ENCODE assay signal across 8 cellular contexts in the genomic region with DNA sequence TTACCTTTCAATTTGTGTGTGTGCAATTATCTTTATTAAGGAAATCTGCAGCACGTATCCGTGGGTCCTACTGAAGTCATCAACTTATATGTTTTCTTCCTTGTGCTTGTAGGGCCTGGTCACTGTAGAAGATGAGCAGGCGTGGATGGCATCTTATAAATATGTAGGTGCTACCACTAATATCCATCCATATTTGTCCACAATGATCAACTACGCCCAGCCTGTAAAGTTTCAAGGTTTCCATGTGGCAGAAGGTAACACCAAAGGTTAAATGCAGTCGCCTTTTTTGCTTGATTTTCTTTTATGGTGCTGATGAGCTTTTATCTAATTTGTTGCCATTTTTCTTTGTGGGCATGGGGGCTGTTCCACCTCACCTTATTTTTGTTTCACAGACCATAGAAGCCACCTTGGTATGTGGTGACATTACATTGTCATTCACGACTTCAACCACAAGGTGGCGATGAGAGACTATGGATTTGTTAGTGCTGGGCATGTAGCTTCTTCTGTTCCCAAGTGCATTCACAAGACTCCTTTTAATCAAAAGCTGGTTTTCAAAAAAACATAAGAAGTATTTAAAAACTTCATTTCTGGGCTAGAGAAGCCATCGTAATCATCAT.
DNase-seq lines count a peak whose midpoint lies in the region; ATAC-seq and TF ChIP-seq lines count a peak whose summit lies in the region.

No MANE protein-coding gene starts in this region.

- H3K27me3 ChIP-seq in GM23338 (ENCODE audit: insufficient read depth) (no peaks in the 10 kb centered on the region), SJSA1 (replicated peaks) (no peaks in the 10 kb centered on the region)

- H3K27ac Mint-ChIP-seq in GM23338 = no peak overlapping the region
- H3K27ac Mint-ChIP-seq in MCF 10A (ENCODE audit: low read depth, unreplicated experiment) = no peak overlapping the region

- no peak overlapping the region for H3K27ac ChIP-seq in GM23338 (ENCODE audit: low read depth)
- no peak overlapping the region for H3K27ac ChIP-seq in SJSA1

- TF ChIP-seq CTCF in GM23338 (conservative IDR thresholded peaks at IDR 0.05; ENCODE audit: low read depth in 2 of 2) (peak; percentile 90 to 94), MCF 10A (IDR thresholded peaks at IDR 0.05; ENCODE audit: unreplicated experiment) (peak; percentile 84)

- peak; percentile 17 to 29 for DNase-seq in activated CD4-positive, alpha-beta T cell treated with anti-CD3 and anti-CD28 coated beads for 24 hours (ENCODE audit: low read depth in 2 of 2)
- no peak for DNase-seq in activated CD4-positive, alpha-beta T cell treated with anti-CD3 and anti-CD28 coated beads for 1 hour
- DNase-seq in GM23338 (ENCODE audit: low spot score) (peak; percentile 79), M059J (ENCODE audit: low read depth) (peak; percentile 81), SJSA1 (ENCODE audit: low read depth in 1 of 2, low spot score in 2 of 2) (peak; percentile 61 to 71), MCF 10A (ENCODE audit: unreplicated experiment) (peak; percentile 80), iris pigment epithelial cell (ENCODE audit: low read depth) (peak; percentile 73)
- DNase-seq in stimulated activated CD4-positive, alpha-beta T cell treated with anti-CD3 and anti-CD28 coated beads, Interleukin-1b, Interleukin-23, amount 100 ng/mL, for 48 hours = peak; percentile 41

- H3K4me2 ChIP-seq in GM23338 = no peak overlapping the region

- H3F3A ChIP-seq in GM23338 (replicated peaks; ENCODE audit: low read depth) = no peaks in the 10 kb centered on the region

- no peaks in the 10 kb centered on the region for H3K36me3 ChIP-seq in GM23338 (ENCODE audit: insufficient read depth)
- H3K36me3 ChIP-seq in SJSA1 = peaks cover 4% of the 10 kb centered on the region; the same call in 1 of the 2 replicates

- H2AFZ ChIP-seq in GM23338 = no peak overlapping the region

- H3K4me1 Mint-ChIP-seq in GM23338 (no peaks in the 10 kb centered on the region; the same call in 2 of the 3 replicates), MCF 10A (ENCODE audit: insufficient read depth, unreplicated experiment) (no peaks in the 10 kb centered on the region)

- H3K27me3 Mint-ChIP-seq in GM23338 (ENCODE audit: insufficient read depth, low read depth, poor library complexity) (no peaks in the 10 kb centered on the region), MCF 10A (ENCODE audit: insufficient read depth, unreplicated experiment) (no peaks in the 10 kb centered on the region)

- peak; percentile 94 for ATAC-seq in GM23338

- CTCF ChIA-PET in MCF 10A (lab: Yijun Ruan, JAX) = interaction anchor here (0.5 to 16.8 kb wide), 133 partner anchors 11 to 1897 kb away, joined by 3 to 748 read pairs (median 4); no protein-coding TSS in a partner anchor

- H3K4me1 ChIP-seq in GM23338 (ENCODE audit: insufficient read depth) (no peaks in the 10 kb centered on the region), SJSA1 (replicated peaks) (peaks cover 23% of the 10 kb centered on the region)

- H3K4me3 Mint-ChIP-seq in GM23338 (no peak overlapping the region), MCF 10A (ENCODE audit: unreplicated experiment) (no peak overlapping the region)

- H3K4me3 ChIP-seq in GM23338 = no peak overlapping the region
- H3K4me3 ChIP-seq in SJSA1 = no peak overlapping the region

- intact Hi-C loops in MCF 10A (cut with micrococcal nuclease) = loop anchor here (1.0 to 10.0 kb wide), 3 partner anchors 202 to 567 kb away; no protein-coding TSS in a partner anchor

- POLR2A ChIA-PET in MCF 10A (lab: Yijun Ruan, JAX) = interaction anchor here (0.6 to 2.7 kb wide), 8 partner anchors 11 to 505 kb away, joined by 3 to 22 read pairs (median 4); no protein-coding TSS in a partner anchor

- H4K20me1 ChIP-seq in GM23338 (replicated peaks; ENCODE audit: insufficient read depth) = no peaks in the 10 kb centered on the region

- peaks cover 9% of the 10 kb centered on the region for H3K36me3 Mint-ChIP-seq in GM23338 (ENCODE audit: low read depth)
- H3K36me3 Mint-ChIP-seq in MCF 10A (ENCODE audit: insufficient read depth, unreplicated experiment) = no peaks in the 10 kb centered on the region

- H3K9me3 ChIP-seq in SJSA1 (replicated peaks) = no peaks in the 10 kb centered on the region

- no peaks in the 10 kb centered on the region for H3K79me2 ChIP-seq in GM23338 (replicated peaks; ENCODE audit: insufficient read depth)

- 0 out of 2 replicates have a peak, but pooled peaks cover 5% of the 10 kb centered on the region for H3K9me2 ChIP-seq in GM23338 (ENCODE audit: insufficient read depth)

- BruUV-seq in MCF 10A (replicated peaks; lab: Mats Ljungman, UMichigan) = no TSS peak

- H3K9me3 Mint-ChIP-seq in GM23338 (no peaks in the 10 kb centered on the region), MCF 10A (ENCODE audit: unreplicated experiment) (no peaks in the 10 kb centered on the region)

TF ChIP-seq in GM23338, 12 proteins besides CTCF, POLR2A, EP300 and RAD21:
- TF ChIP-seq ZNF114 (CRISPR knock-in tag; IDR thresholded peaks at IDR 0.05) = no peak
- no peak for TF ChIP-seq STAT1 (IDR thresholded peaks at IDR 0.05; ENCODE audit: unreplicated experiment)
- TF ChIP-seq EZH2 (IDR thresholded peaks at IDR 0.05; ENCODE audit: low read depth, unreplicated experiment) = no peak
- TF ChIP-seq, protein P1, sequence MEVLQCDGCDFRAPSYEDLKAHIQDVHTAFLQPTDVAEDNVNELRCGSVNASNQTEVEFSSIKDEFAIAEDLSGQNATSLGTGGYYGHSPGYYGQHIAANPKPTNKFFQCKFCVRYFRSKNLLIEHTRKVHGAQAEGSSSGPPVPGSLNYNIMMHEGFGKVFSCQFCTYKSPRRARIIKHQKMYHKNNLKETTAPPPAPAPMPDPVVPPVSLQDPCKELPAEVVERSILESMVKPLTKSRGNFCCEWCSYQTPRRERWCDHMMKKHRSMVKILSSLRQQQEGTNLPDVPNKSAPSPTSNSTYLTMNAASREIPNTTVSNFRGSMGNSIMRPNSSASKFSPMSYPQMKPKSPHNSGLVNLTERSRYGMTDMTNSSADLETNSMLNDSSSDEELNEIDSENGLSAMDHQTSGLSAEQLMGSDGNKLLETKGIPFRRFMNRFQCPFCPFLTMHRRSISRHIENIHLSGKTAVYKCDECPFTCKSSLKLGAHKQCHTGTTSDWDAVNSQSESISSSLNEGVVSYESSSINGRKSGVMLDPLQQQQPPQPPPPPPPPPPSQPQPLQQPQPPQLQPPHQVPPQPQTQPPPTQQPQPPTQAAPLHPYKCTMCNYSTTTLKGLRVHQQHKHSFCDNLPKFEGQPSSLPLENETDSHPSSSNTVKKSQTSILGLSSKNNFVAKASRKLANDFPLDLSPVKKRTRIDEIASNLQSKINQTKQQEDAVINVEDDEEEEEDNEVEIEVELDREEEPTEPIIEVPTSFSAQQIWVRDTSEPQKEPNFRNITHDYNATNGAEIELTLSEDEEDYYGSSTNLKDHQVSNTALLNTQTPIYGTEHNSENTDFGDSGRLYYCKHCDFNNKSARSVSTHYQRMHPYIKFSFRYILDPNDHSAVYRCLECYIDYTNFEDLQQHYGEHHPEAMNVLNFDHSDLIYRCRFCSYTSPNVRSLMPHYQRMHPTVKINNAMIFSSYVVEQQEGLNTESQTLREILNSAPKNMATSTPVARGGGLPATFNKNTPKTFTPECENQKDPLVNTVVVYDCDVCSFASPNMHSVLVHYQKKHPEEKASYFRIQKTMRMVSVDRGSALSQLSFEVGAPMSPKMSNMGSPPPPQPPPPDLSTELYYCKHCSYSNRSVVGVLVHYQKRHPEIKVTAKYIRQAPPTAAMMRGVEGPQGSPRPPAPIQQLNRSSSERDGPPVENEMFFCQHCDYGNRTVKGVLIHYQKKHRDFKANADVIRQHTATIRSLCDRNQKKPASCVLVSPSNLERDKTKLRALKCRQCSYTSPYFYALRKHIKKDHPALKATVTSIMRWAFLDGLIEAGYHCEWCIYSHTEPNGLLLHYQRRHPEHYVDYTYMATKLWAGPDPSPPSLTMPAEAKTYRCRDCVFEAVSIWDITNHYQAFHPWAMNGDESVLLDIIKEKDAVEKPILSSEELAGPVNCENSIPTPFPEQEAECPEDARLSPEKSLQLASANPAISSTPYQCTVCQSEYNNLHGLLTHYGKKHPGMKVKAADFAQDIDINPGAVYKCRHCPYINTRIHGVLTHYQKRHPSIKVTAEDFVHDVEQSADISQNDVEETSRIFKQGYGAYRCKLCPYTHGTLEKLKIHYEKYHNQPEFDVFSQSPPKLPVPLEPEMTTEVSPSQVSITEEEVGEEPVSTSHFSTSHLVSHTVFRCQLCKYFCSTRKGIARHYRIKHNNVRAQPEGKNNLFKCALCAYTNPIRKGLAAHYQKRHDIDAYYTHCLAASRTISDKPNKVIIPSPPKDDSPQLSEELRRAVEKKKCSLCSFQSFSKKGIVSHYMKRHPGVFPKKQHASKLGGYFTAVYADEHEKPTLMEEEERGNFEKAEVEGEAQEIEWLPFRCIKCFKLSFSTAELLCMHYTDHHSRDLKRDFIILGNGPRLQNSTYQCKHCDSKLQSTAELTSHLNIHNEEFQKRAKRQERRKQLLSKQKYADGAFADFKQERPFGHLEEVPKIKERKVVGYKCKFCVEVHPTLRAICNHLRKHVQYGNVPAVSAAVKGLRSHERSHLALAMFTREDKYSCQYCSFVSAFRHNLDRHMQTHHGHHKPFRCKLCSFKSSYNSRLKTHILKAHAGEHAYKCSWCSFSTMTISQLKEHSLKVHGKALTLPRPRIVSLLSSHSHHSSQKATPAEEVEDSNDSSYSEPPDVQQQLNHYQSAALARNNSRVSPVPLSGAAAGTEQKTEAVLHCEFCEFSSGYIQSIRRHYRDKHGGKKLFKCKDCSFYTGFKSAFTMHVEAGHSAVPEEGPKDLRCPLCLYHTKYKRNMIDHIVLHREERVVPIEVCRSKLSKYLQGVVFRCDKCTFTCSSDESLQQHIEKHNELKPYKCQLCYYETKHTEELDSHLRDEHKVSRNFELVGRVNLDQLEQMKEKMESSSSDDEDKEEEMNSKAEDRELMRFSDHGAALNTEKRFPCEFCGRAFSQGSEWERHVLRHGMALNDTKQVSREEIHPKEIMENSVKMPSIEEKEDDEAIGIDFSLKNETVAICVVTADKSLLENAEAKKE (CRISPR knock-in tag; IDR thresholded peaks at IDR 0.05) = no peak
- no peak for TF ChIP-seq ZNF331 (CRISPR knock-in tag; IDR thresholded peaks at IDR 0.05; ENCODE audit: low read depth)
- no peak for TF ChIP-seq NANOG (IDR thresholded peaks at IDR 0.05; ENCODE audit: borderline replicate concordance)
- no peak for TF ChIP-seq CREB1 (CRISPR knock-in tag; IDR thresholded peaks at IDR 0.05; ENCODE audit: low read depth)
- TF ChIP-seq EZH2phosphoT487 (IDR thresholded peaks at IDR 0.05; ENCODE audit: unreplicated experiment) = no peak
- TF ChIP-seq JUNB (IDR thresholded peaks at IDR 0.05; ENCODE audit: unreplicated experiment) = no peak
TF ChIP-seq in GM23338: peak in this region for 0.
